ENCODE assay signal across 8 cellular contexts in genomic region chr1:54475357-54476230, GRCh38.
DNase-seq lines count a peak whose midpoint lies in the region; ATAC-seq, FAIRE-seq and TF ChIP-seq lines count a peak whose summit lies in the region.

No MANE protein-coding gene starts in this region.

- CTCF ChIA-PET in HepG2 (lab: Yijun Ruan, JAX; ENCODE audit: low intra/inter-chr PET ratio, low total read pairs), result no interaction called here

- no peak overlapping the region for H2AFZ ChIP-seq in HepG2 (ENCODE audit: low read length)

- H3K27ac ChIP-seq in HepG2 (ENCODE audit: extremely low read length, insufficient read depth, low read length), result no peak overlapping the region
- no peak overlapping the region for H3K27ac ChIP-seq in thyroid gland

- peak; percentile 29 for DNase-seq in activated CD4-positive, alpha-beta T cell treated with anti-CD3 and anti-CD28 coated beads for 1 hour
- no peak for DNase-seq in activated CD4-positive, alpha-beta T cell treated with anti-CD3 and anti-CD28 coated beads, Interleukin-2, amount 50 U/mL, for 48 hours
- DNase-seq in activated gamma-delta T cell treated with anti-CD3 and anti-CD28 coated beads, Interleukin-2, amount 50 U/mL, for 16 hours (ENCODE audit: low read depth), result peak; percentile 27
- DNase-seq in HepG2 (ENCODE audit: low spot score) (no peak), thyroid gland (peak; percentile 53 to 57), NCI-H774 (lab: John Stamatoyannopoulos, UW) (no peak), NCI-H345 treated with DMSO at 0.1 percent for 48 hours (lab: John Stamatoyannopoulos, UW; ENCODE audit: unreplicated experiment) (no peak), HCEC 1CT (no peak)

- TF ChIP-seq POLR2A in HepG2 (IDR thresholded peaks at IDR 0.05; ENCODE audit: insufficient read depth in 1 of 2, low read depth in 2 of 2, low read length in 2 of 2) (no peak), thyroid gland (IDR thresholded peaks at IDR 0.05) (no peak)

- H3K9me3 ChIP-seq in HepG2 (ENCODE audit: low read length) (no peaks in the 10 kb centered on the region), thyroid gland (no peaks in the 10 kb centered on the region)

- TF ChIP-seq RAD21 in HepG2 (CRISPR knock-in tag; IDR thresholded peaks at IDR 0.05), result no peak

- TF ChIP-seq CTCF in HepG2 (CRISPR knock-in tag; IDR thresholded peaks at IDR 0.05) (no peak), thyroid gland (IDR thresholded peaks at IDR 0.05) (no peak)

- no peak overlapping the region for H3K4me3 ChIP-seq in HepG2 (replicated peaks in 1 of 3; ENCODE audit: insufficient read depth in 1 of 3, low read depth in 2 of 3, low read length in 3 of 3)
- no peak overlapping the region for H3K4me3 ChIP-seq in thyroid gland (replicated peaks in 1 of 3)

- H4K20me1 ChIP-seq in HepG2 (ENCODE audit: insufficient read depth, low read length), result no peaks in the 10 kb centered on the region

- H3K27me3 ChIP-seq in HepG2 (ENCODE audit: control insufficient read depth in 1 of 2, insufficient read depth in 2 of 2, low read length in 2 of 2) (peaks cover 3 to 55% of the 10 kb centered on the region in 2 experiments; a peak in 4 of 5 replicates), thyroid gland (no peaks in the 10 kb centered on the region)

- no peak overlapping the region for H3K4me2 ChIP-seq in HepG2 (ENCODE audit: low read depth, low read length)

- WGBS in HepG2 (ENCODE audit: low lambda C conversion rate), result 66% methylated on average over 18 of the region's 27 CpGs
- 20 to 23% methylated on average over 21 to 26 of the region's 27 CpGs for WGBS in thyroid gland, 2 donors

- no peak for ATAC-seq in HepG2

- in situ Hi-C loops in HepG2 (cut with HindIII; ENCODE audit: extremely low pct_ligation_motif_present, low pct_unique_long_range_greater_than_20kb), result no loop called here

- intact Hi-C loops in HepG2 (cut with micrococcal nuclease; ENCODE audit: unreplicated experiment) (no loop called here), thyroid gland (cut with DNase I) (no loop called here)

- TF ChIP-seq EP300 in HepG2 (IDR thresholded peaks at IDR 0.05; ENCODE audit: low read depth in 2 of 2, low read length in 2 of 2), result no peak
- no peak for TF ChIP-seq EP300 in HepG2 (CRISPR knock-in tag; IDR thresholded peaks at IDR 0.05; ENCODE audit: borderline replicate concordance)

- H3K79me2 ChIP-seq in HepG2 (ENCODE audit: insufficient read depth, low read length), result no peaks in the 10 kb centered on the region

- peaks cover 25% of the 10 kb centered on the region for H3K4me1 ChIP-seq in HepG2 (ENCODE audit: insufficient read depth, low read length)
- H3K4me1 ChIP-seq in thyroid gland, result peaks cover 4 to 27% of the 10 kb centered on the region in 2 donors

- no peak overlapping the region for H3K9ac ChIP-seq in HepG2 (ENCODE audit: insufficient read depth, low read depth, low read length)

- H3K36me3 ChIP-seq in HepG2 (replicated peaks in 1 of 2; ENCODE audit: control insufficient read depth in 1 of 2, insufficient read depth in 2 of 2, low read length in 2 of 2), result no peaks in the 10 kb centered on the region
- no peaks in the 10 kb centered on the region for H3K36me3 ChIP-seq in thyroid gland

- POLR2A ChIA-PET in HepG2 (lab: Yijun Ruan, JAX), result no interaction called here

- no TSS peak for BruUV-seq in HepG2 (replicated peaks; lab: Mats Ljungman, UMichigan)

- FAIRE-seq in HepG2 (lab: Jason Lieb, UNC), result no peak

TF ChIP-seq in HepG2, 621 proteins besides CTCF, POLR2A, EP300 and RAD21:
- TF ChIP-seq PRMT3 (CRISPR knock-in tag; IDR thresholded peaks at IDR 0.05; ENCODE audit: borderline replicate concordance, low read depth) (no peak), ZFP37 (CRISPR knock-in tag; IDR thresholded peaks at IDR 0.05; ENCODE audit: borderline replicate concordance) (no peak), ZNF556 (CRISPR knock-in tag; IDR thresholded peaks at IDR 0.05; ENCODE audit: borderline replicate concordance) (no peak), ZNF768 (CRISPR knock-in tag; IDR thresholded peaks at IDR 0.05) (peak; percentile 30; the same call in 1 of the 2 replicates), ZNF124 (CRISPR knock-in tag; IDR thresholded peaks at IDR 0.05) (no peak), SOX6 (IDR thresholded peaks at IDR 0.05) (no peak), SOX6 (CRISPR knock-in tag; IDR thresholded peaks at IDR 0.05) (no peak), NKX3-1 (CRISPR knock-in tag; IDR thresholded peaks at IDR 0.05) (no peak), ZBTB14 (CRISPR knock-in tag; IDR thresholded peaks at IDR 0.05) (no peak), UBTF (CRISPR knock-in tag; IDR thresholded peaks at IDR 0.05) (no peak)

Comparison
In these comparisons a context has a peak if more than half of its experiments do, and no peak if none do; other contexts are left out.
1. DNase-seq: peak in activated CD4-positive, alpha-beta T cell treated with anti-CD3 and anti-CD28 coated beads for 1 hour (single experiment), activated gamma-delta T cell treated with anti-CD3 and anti-CD28 coated beads, Interleukin-2, amount 50 U/mL, for 16 hours (single experiment) and thyroid gland (2 of 2); none in activated CD4-positive, alpha-beta T cell treated with anti-CD3 and anti-CD28 coated beads, Interleukin-2, amount 50 U/mL, for 48 hours (0 of 2), HepG2 (single experiment), NCI-H774 (single experiment), NCI-H345 treated with DMSO at 0.1 percent for 48 hours (single experiment) and HCEC 1CT (single experiment).